Comparison of ENCODE assay signal across 1 cellular context in genomic region chr14:103129301-103130016, GRCh38.
A peak's percentile ranks its signal among the peaks of the same experiment; 100 is the strongest.
TF ChIP-seq lines count a peak whose summit lies in the region.

No MANE protein-coding gene starts in this region.

TF ChIP-seq in HepG2, 621 proteins besides CTCF, POLR2A, EP300 and RAD21:
- TF ChIP-seq TFE3 (CRISPR knock-in tag; IDR thresholded peaks at IDR 0.05) = no peak
- 0 out of 2 replicates have a peak, but pooled peaks have one; percentile 22 for TF ChIP-seq CREB1 (IDR thresholded peaks at IDR 0.05)
- TF ChIP-seq CREB1 (CRISPR knock-in tag; IDR thresholded peaks at IDR 0.05) = no peak
